In the genomic region with DNA sequence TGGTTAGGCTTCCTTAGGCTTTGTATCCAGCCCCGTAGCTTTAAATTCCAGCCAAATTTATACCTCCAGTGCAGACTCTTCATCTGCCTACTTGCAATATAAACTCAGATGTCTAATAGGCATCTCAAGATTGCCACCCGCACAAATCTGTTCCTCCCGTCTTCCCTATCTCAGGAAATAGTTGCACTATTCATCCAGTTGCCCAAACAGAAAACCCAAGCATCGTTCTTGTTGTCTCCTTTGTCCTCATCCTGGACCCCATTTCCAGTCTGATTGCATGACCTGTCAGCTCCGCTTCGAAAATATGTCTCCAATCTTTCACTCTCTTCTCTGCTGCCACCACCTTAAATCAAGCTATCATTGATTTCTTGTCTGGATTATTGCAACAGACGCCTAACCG, we compare ENCODE assay signal across 20 cellular contexts. TPM values are rescaled to one million over a fixed set of nuclear protein-coding genes. Genes with fewer than 3 reads are reported as not detected.
"Had no signal": no experiment of that assay in that cellular context is flagged by ENCODE, and none has a peak within 500 bp of the region (broad histone marks: within the 10 kb centered on the region; RNA-seq: fewer than 3 reads in every experiment).

No MANE protein-coding gene starts in this region.

- DNase-seq: Karpas-422, KG1, MG63, NCI-H1092, NCI-H1105 treated with DMSO at 0.1 percent for 48 hours, NCI-H1417 treated with DMSO at 0.1 percent for 48 hours, NCI-H146, NCI-H1694 treated with DMSO at 0.1 percent for 48 hours, NCI-H1930, NCI-H2081, NCI-H2107, NCI-H2227 treated with DMSO at 0.1 percent for 48 hours, NCI-H524 treated with DMSO at 0.1 percent for 48 hours, Right ventricle myocardium superior, RPMI8226, SIG-M5 had no signal

- H3K27ac ChIP-seq: HL-60, SJSA1, SK-N-MC had no signal

- H3K36me3 ChIP-seq: MG63, SJSA1 had no signal

- H3K4me3 ChIP-seq: MG63, SJSA1, SK-N-MC had no signal

- H3K27me3 ChIP-seq: MG63, SJSA1 had no signal

- H3K9me3 ChIP-seq: MG63, SJSA1 had no signal

RNA-seq across cellular contexts. Expression of a gene that starts 2.3 kb away (rescaled TPM):
- total RNA-seq: NCI-H460 had no signal

RNA-seq across cellular contexts. Expression of a gene that starts 41.9 kb away (rescaled TPM):
- total RNA-seq: Right ventricle myocardium superior, SJSA1 had no signal
